In the genomic region with DNA sequence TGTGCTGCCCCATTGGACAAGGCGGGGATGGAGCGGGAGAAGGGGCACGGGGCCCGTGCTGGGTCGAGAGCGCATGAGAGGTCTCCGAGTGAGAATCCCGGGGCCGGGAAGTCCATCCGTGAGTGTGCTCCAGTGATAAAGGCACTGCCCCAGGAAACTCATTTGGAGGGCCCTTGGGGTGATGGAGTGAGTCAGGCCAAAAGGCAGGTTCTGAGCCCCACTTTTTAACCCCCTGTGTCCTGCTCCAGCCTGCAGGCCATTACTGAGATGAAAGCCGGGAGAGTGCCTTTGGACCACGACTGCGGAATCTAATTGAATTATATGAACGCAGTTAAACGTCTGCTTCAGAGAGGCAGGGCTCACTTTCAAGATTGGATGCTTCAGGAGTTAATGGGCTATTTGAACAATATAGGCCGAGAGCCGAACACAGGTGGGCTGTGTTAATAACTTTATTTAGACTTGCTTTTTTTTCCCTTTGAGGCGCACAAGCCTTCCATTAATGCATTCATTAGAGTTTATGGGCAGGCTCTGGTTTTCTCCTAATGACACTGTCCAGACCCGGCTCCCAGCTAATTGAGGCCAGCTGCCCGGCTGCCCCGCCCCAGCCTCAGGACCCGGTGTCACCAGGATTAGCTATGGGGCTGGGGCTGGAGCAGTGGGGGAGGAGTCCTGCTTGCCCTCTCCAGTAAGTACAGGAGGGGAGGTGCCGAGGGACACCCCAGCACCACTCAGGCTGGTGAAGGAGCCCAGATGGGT, we compare ENCODE assay signal across 17 cellular contexts.
DNase-seq lines count a peak whose midpoint lies in the region; ATAC-seq and TF ChIP-seq lines count a peak whose summit lies in the region.
"Had no signal": no experiment of that assay in that cellular context is flagged by ENCODE, and none has a peak within 500 bp of the region (broad histone marks: within the 10 kb centered on the region; RNA-seq: fewer than 3 reads in every experiment).

No MANE protein-coding gene starts in this region.

- H4K91ac ChIP-seq in H9 (ENCODE audit: insufficient read length, low read depth, low read length), result no peak overlapping the region

- H3K36me3 Mint-ChIP-seq in H9 (ENCODE audit: insufficient read depth in 1 of 3, low read depth in 3 of 3), result no peaks in the 10 kb centered on the region
- H3K36me3 Mint-ChIP-seq: CD4-positive, alpha-beta memory T cell; naive thymus-derived CD8-positive, alpha-beta T cell had no signal

- H3K9me3 ChIP-seq in H9 (ENCODE audit: control insufficient read depth, low read depth, low read length) (no peaks in the 10 kb centered on the region), iPS-15b (ENCODE audit: control insufficient read depth, insufficient read depth, low read length) (no peaks in the 10 kb centered on the region)
- H3K9me3 ChIP-seq: left lung, upper lobe of right lung had no signal

- no peak overlapping the region for H2AFZ ChIP-seq in H9 (ENCODE audit: low read length)

- no peaks in the 10 kb centered on the region for H3K79me2 ChIP-seq in H9 (ENCODE audit: insufficient read depth, low read length)

- no peak overlapping the region for H2AK5ac ChIP-seq in H9 (ENCODE audit: insufficient read length, low read length)

- no peaks in the 10 kb centered on the region for H3K36me3 ChIP-seq in iPS-15b (ENCODE audit: control insufficient read depth, insufficient read depth, low read length)
- H3K36me3 ChIP-seq: left lung, upper lobe of right lung had no signal

- H2BK20ac ChIP-seq in H9 (ENCODE audit: low read depth, low read length, poor library complexity, severe bottlenecking), result no peak overlapping the region

- no peaks in the 10 kb centered on the region; a peak in 1 of 5 replicates for H3K9me3 Mint-ChIP-seq in H9
- H3K9me3 Mint-ChIP-seq: activated T-helper 1 cell treated with anti-CD3 and anti-CD28 coated beads, Interleukin-12 subunit alpha, Interleukin-12 subunit beta, Interleukin-2, Interleukin-4 antibody, amounts not matched to agents 30 ng/mL and 10 ng/mL and 1 ng/mL, durations not matched to agents 14 hours and 24 hours and 36 hours; CD4-positive, alpha-beta memory T cell; naive thymus-derived CD8-positive, alpha-beta T cell had no signal

- H4K5ac ChIP-seq in H9 (ENCODE audit: insufficient read length, low read depth, low read length), result no peak overlapping the region

- WGBS in H9 (ENCODE audit: extremely low coverage, insufficient read length, low lambda C conversion rate), result no CpG with 5 or more reads among the region's 23 CpGs

- peaks cover 30% of the 10 kb centered on the region for H3K27me3 Mint-ChIP-seq in H9 (ENCODE audit: low read depth)

- no peaks in the 10 kb centered on the region for H4K20me1 ChIP-seq in H9 (ENCODE audit: control insufficient read depth, insufficient read depth, insufficient read length)

- H3K18ac ChIP-seq in H9 (ENCODE audit: insufficient read length, low read depth, low read length), result no peak overlapping the region

- H3K9ac ChIP-seq in H9 (ENCODE audit: extremely low read depth, insufficient read length, low read length), result no peak overlapping the region
- no peak overlapping the region for H3K9ac ChIP-seq in iPS-15b (ENCODE audit: low read depth, low read length)

- H2BK120ac ChIP-seq in H9 (ENCODE audit: low read depth, low read length, poor library complexity, severe bottlenecking), result no peak overlapping the region

- no peak for TF ChIP-seq CTCF in H9 (conservative IDR thresholded peaks at IDR 0.05)

- H3K79me1 ChIP-seq in H9 (ENCODE audit: insufficient read depth, low read depth, low read length, poor library complexity, severe bottlenecking), result no peaks in the 10 kb centered on the region

- H3K4me3 Mint-ChIP-seq in H9, result peak overlapping the region in 1 of 2 experiments; percentile 16; a peak in 2 of 5 replicates
- H3K4me3 Mint-ChIP-seq: activated T-helper 1 cell treated with anti-CD3 and anti-CD28 coated beads, Interleukin-12 subunit alpha, Interleukin-12 subunit beta, Interleukin-2, Interleukin-4 antibody, amounts not matched to agents 30 ng/mL and 10 ng/mL and 1 ng/mL, durations not matched to agents 14 hours and 24 hours and 36 hours; CD4-positive, alpha-beta memory T cell had no signal

- ATAC-seq in sciatic nerve (no peak), HG03280 (IDR thresholded peaks at IDR 0.05; ENCODE audit: unreplicated experiment) (no peak)
- ATAC-seq: naive thymus-derived CD8-positive, alpha-beta T cell had no signal

- no peak overlapping the region for H3K14ac ChIP-seq in H9 (ENCODE audit: insufficient read depth, low read length)

- H3K27me3 ChIP-seq in H9 (ENCODE audit: insufficient read depth, low read length) (no peaks in the 10 kb centered on the region; the same call in 1 of the 2 replicates), iPS-15b (ENCODE audit: control insufficient read depth, insufficient read depth, low read length) (peaks cover 15% of the 10 kb centered on the region)
- H3K27me3 ChIP-seq: upper lobe of right lung had no signal

- H3K27ac Mint-ChIP-seq in H9, result peak overlapping the region in 1 of 3 experiments; percentile 82; a peak in 1 of 7 replicates
- H3K27ac Mint-ChIP-seq: activated T-helper 1 cell treated with anti-CD3 and anti-CD28 coated beads, Interleukin-12 subunit alpha, Interleukin-12 subunit beta, Interleukin-2, Interleukin-4 antibody, amounts not matched to agents 30 ng/mL and 10 ng/mL and 1 ng/mL, durations not matched to agents 14 hours and 24 hours and 36 hours; CD4-positive, alpha-beta memory T cell had no signal

- intact Hi-C loops in sciatic nerve (cut with DNase I), result loop anchor here (5.0 kb wide), 1 partner anchor 1582 kb away; no protein-coding TSS in a partner anchor

- no peak overlapping the region for H3K56ac ChIP-seq in H9 (ENCODE audit: insufficient read length, low read depth, low read length)

- DNase-seq in H9 (no peak), SK-N-DZ (ENCODE audit: low spot score) (peak; percentile 95), retina (peak; percentile 60), sciatic nerve (ENCODE audit: low spot score) (no peak), DMS53 treated with DMSO at 0.1 percent for 48 hours (lab: John Stamatoyannopoulos, UW; ENCODE audit: unreplicated experiment) (no peak), SHP77 (lab: John Stamatoyannopoulos, UW) (no peak)
- DNase-seq: activated CD4-positive, alpha-beta T cell treated with anti-CD3 and anti-CD28 coated beads, Interleukin-2, amount 50 U/mL, for 48 hours; amygdala; CD4-positive, alpha-beta memory T cell; GF-D8; NCI-H1048 had no signal

- H3K23ac ChIP-seq in H9 (ENCODE audit: insufficient read length, low read depth, low read length), result no peak overlapping the region

- no peak overlapping the region for H2BK12ac ChIP-seq in H9 (ENCODE audit: insufficient read length, low read depth, low read length)

- H4K8ac ChIP-seq in H9 (replicated peaks; ENCODE audit: insufficient read length, low read depth, low read length), result no peak overlapping the region

- no peak overlapping the region for H3K4ac ChIP-seq in H9 (ENCODE audit: low read depth, low read length)

- H2BK5ac ChIP-seq in H9 (ENCODE audit: insufficient read length, low read length), result no peak overlapping the region

- no peak overlapping the region for H3T11ph ChIP-seq in H9 (ENCODE audit: low read length)

- peak overlapping the region; percentile 45 for H3K4me3 ChIP-seq in iPS-15b (ENCODE audit: low read depth, low read length)
- H3K4me3 ChIP-seq: upper lobe of right lung had no signal

- H3K4me2 ChIP-seq in H9 (ENCODE audit: insufficient read depth, insufficient read length, low read length), result peak overlapping the region; percentile 35

- H3K23me2 ChIP-seq in H9 (ENCODE audit: insufficient read length, low read depth, low read length, poor library complexity, severe bottlenecking), result no peaks in the 10 kb centered on the region

- no peak overlapping the region for H2BK15ac ChIP-seq in H9 (ENCODE audit: low read depth, low read length)

- H3K4me1 ChIP-seq in H9 (ENCODE audit: insufficient read depth, low read length) (peaks cover 3% of the 10 kb centered on the region; the same call in 1 of the 2 replicates), iPS-15b (ENCODE audit: control insufficient read depth, insufficient read depth, low read length) (peaks cover 22% of the 10 kb centered on the region)
- H3K4me1 ChIP-seq: upper lobe of right lung had no signal

- H3K4me1 Mint-ChIP-seq in H9, result peaks cover 51 to 68% of the 10 kb centered on the region in 2 experiments
- H3K4me1 Mint-ChIP-seq: CD4-positive, alpha-beta memory T cell had no signal

- no peak overlapping the region for H3K27ac ChIP-seq in H9 (ENCODE audit: insufficient read length, low read depth, low read length)

Comparison
In these comparisons a context has a peak if more than half of its experiments do, and no peak if none do; other contexts are left out.
1. DNase-seq: peak in SK-N-DZ (single experiment) and retina (single experiment); none in H9 (single experiment), sciatic nerve (single experiment), DMS53 treated with DMSO at 0.1 percent for 48 hours (single experiment) and SHP77 (0 of 2).